In the genomic region with DNA sequence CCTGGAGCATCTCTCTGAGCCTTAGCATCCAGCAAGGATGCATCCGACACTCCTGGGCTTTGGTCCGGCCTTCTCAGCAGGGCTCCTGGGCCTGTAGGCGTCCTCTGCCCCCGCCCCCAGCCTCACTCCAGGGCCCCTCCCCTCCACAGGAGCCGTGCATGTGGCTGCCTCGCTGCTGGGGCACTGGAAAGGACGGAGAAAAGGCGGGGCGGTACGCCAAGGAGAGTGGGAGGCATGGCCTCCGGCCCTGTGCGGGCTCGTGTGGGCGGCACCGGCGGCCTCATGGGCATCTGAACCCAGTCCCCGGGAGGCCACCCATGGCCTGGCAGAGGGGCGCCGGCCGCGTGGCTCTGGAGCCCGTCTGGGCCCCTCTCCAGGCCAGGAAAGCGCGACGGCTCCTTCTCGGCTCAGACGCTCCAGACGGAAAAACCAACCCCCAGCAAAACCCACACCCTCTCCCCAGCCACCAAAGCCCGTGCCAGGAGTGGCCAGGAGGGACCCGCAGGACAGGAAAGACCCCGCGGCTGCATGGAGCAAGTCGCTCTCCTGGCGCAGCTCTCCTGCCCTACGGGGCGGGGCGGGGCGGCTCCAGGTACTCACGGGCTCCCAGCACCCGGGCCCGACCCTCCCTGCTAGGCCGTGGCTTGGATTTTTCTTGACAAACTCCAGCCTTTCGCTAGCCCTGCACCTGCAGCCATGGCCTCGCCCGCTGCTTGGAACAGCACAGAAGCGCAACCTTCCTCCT, we compare ENCODE assay signal across 16 cellular contexts.
DNase-seq lines count a peak whose midpoint lies in the region; ATAC-seq, FAIRE-seq and TF ChIP-seq lines count a peak whose summit lies in the region.
"Had no signal": no experiment of that assay in that cellular context is flagged by ENCODE, and none has a peak within 500 bp of the region (broad histone marks: within the 10 kb centered on the region; RNA-seq: fewer than 3 reads in every experiment).

No MANE protein-coding gene starts in this region.

- no peaks in the 10 kb centered on the region for H3K79me2 ChIP-seq in H1 (ENCODE audit: control insufficient read depth in 1 of 2, insufficient read depth in 2 of 2, low read length in 2 of 2)

- H3K56ac ChIP-seq in H1 (replicated peaks; ENCODE audit: insufficient read length, low read depth, low read length), result no peak overlapping the region

- no peak for TF ChIP-seq EP300 in H1 (IDR thresholded peaks at IDR 0.05; ENCODE audit: borderline replicate concordance in 1 of 2, low read depth in 2 of 2, low read length in 2 of 2)

- no peak overlapping the region for H3K18ac ChIP-seq in H1 (ENCODE audit: extremely low read depth, low read length)

- no peak overlapping the region for H3K4ac ChIP-seq in H1 (replicated peaks; ENCODE audit: insufficient read length, low read depth, low read length)

- H3K4me1 ChIP-seq in H1 (replicated peaks in 1 of 4; ENCODE audit: control insufficient read depth in 3 of 4, insufficient read depth in 4 of 4, low read length in 3 of 4), result peaks cover 0 to 6% (median 0%) of the 10 kb centered on the region in 4 experiments; a peak in 2 of 7 replicates
- H3K4me1 ChIP-seq in upper lobe of right lung, result no peaks in the 10 kb centered on the region
- peaks cover 16% of the 10 kb centered on the region for H3K4me1 ChIP-seq in psoas muscle

- H3K4me3 ChIP-seq in H7 (ENCODE audit: insufficient read depth, low read depth, low read length) (no peak overlapping the region), H1 (ENCODE audit: extremely low read depth in 1 of 4, insufficient read depth in 2 of 4, low read depth in 3 of 4, low read length in 4 of 4) (no peak overlapping the region), upper lobe of right lung (no peak overlapping the region), psoas muscle (no peak overlapping the region)

- no peaks in the 10 kb centered on the region for H3K23me2 ChIP-seq in H1 (ENCODE audit: low read depth, low read length)

- no peaks in the 10 kb centered on the region for H3K27me3 ChIP-seq in H7 (ENCODE audit: control insufficient read depth, insufficient read depth, low read length)
- no peaks in the 10 kb centered on the region for H3K27me3 ChIP-seq in H1 (replicated peaks in 1 of 4; ENCODE audit: control insufficient read depth in 3 of 4, extremely low read depth in 1 of 4, insufficient read depth in 3 of 4, low read length in 3 of 4)
- H3K27me3 ChIP-seq in upper lobe of right lung, result no peaks in the 10 kb centered on the region
- no peaks in the 10 kb centered on the region for H3K27me3 ChIP-seq in psoas muscle (ENCODE audit: insufficient read depth in 3 of 3, low read length in 2 of 3)
- H3K27me3 ChIP-seq: BE2C had no signal

- no peak overlapping the region for H3K14ac ChIP-seq in H1 (ENCODE audit: insufficient read length)

- no peaks in the 10 kb centered on the region for H3K36me3 ChIP-seq in H7 (replicated peaks; ENCODE audit: control insufficient read depth, insufficient read depth, low read length)
- no peaks in the 10 kb centered on the region for H3K36me3 ChIP-seq in H1 (ENCODE audit: control insufficient read depth in 2 of 4, insufficient read depth in 4 of 4, low read length in 3 of 4)
- no peaks in the 10 kb centered on the region for H3K36me3 ChIP-seq in upper lobe of right lung
- no peaks in the 10 kb centered on the region for H3K36me3 ChIP-seq in psoas muscle (ENCODE audit: insufficient read depth in 1 of 2, low read depth in 1 of 2)
- H3K36me3 ChIP-seq: BE2C had no signal

- TF ChIP-seq CTCF in H1 (IDR thresholded peaks at IDR 0.05; ENCODE audit: control extremely low read depth in 1 of 3, insufficient read depth in 1 of 3, low read depth in 1 of 3, low read length in 3 of 3) (no peak), upper lobe of right lung (IDR thresholded peaks at IDR 0.05) (no peak), RWPE1 (conservative IDR thresholded peaks at IDR 0.05; ENCODE audit: low read depth) (no peak), psoas muscle (IDR thresholded peaks at IDR 0.05) (no peak)

- no peaks in the 10 kb centered on the region for H3K79me1 ChIP-seq in H1 (ENCODE audit: low read depth, low read length)

- no peak for TF ChIP-seq POLR2A in H1 (IDR thresholded peaks at IDR 0.05; ENCODE audit: control extremely low read depth in 1 of 2, low read depth in 2 of 2, low read length in 2 of 2)

- H3K9me3 ChIP-seq in H1 (ENCODE audit: insufficient read depth in 2 of 2, low read depth in 1 of 2, low read length in 1 of 2) (no peaks in the 10 kb centered on the region), upper lobe of right lung (no peaks in the 10 kb centered on the region), psoas muscle (no peaks in the 10 kb centered on the region)
- H3K9me3 ChIP-seq: BE2C had no signal

- H4K8ac ChIP-seq in H1 (ENCODE audit: extremely low read depth, insufficient read depth, low read length), result peak overlapping the region; percentile 31; the same call in 1 of the 2 replicates

- intact Hi-C loops in upper lobe of right lung (cut with DNase I) (no loop called here), psoas muscle (cut with DNase I) (no loop called here)

- DNase-seq in H7 (peak; percentile 58), H1 (ENCODE audit: low read depth in 1 of 2, low spot score in 2 of 2) (no peak), iPS-NIHi7 (ENCODE audit: extremely low spot score) (peak; percentile 43), upper lobe of right lung (no peak), RWPE1 (ENCODE audit: low spot score) (no peak), psoas muscle (no peak)
- DNase-seq: BE2C; CD4-positive, alpha-beta memory T cell; DMS79; EL; GDM1 had no signal

- H3K27ac ChIP-seq in H1 (ENCODE audit: low read depth, low read length) (no peak overlapping the region), upper lobe of right lung (no peak overlapping the region), RWPE1 (no peak overlapping the region), psoas muscle (no peak overlapping the region)
- H3K27ac ChIP-seq: C4-2B had no signal

- ATAC-seq in upper lobe of right lung (peak; percentile 28), psoas muscle (no peak), HG02678 (IDR thresholded peaks at IDR 0.05; ENCODE audit: unreplicated experiment) (no peak)

- no peak overlapping the region for H3K4me2 ChIP-seq in H1 (ENCODE audit: insufficient read depth in 1 of 2, low read depth in 2 of 2, low read length in 2 of 2)

- no peak overlapping the region for H4K5ac ChIP-seq in H1 (ENCODE audit: insufficient read length, low read depth, low read length)

- H3K9ac ChIP-seq in H1 (replicated peaks in 1 of 4; ENCODE audit: extremely low read depth in 1 of 4, low read depth in 3 of 4, low read length in 3 of 4), result no peak overlapping the region

- H2AK5ac ChIP-seq in H1 (ENCODE audit: low read depth, low read length), result no peak overlapping the region

- WGBS in H1 (ENCODE audit: extremely low coverage in 1 of 2, insufficient coverage in 1 of 2, insufficient read length in 1 of 2, insufficient replicate concordance in 2 of 2, low coverage in 1 of 2, low lambda C conversion rate in 2 of 2, missing lambda C conversion rate in 1 of 2), 2 experiments, result 92% methylated on average over 44 of the region's 46 CpGs; no CpG with 5 or more reads in 1 of the 2 experiments
- 92 to 96% (median 94%) methylated on average over 43 to 46 of the region's 46 CpGs for WGBS in psoas muscle, 3 donors

- no peak overlapping the region for H2BK120ac ChIP-seq in H1 (replicated peaks; ENCODE audit: low read depth, low read length)

- POLR2A ChIA-PET in H1 (lab: Charles Lee; ENCODE audit: partially characterized antibody), result no interaction called here
- POLR2A ChIA-PET in RWPE1 (lab: Yijun Ruan, JAX; ENCODE audit: low non-redundant PET), result no interaction called here

- FAIRE-seq in H1 (lab: Jason Lieb, UNC), result no peak
- FAIRE-seq: A204.1, GM12892, GM19239 had no signal

- H2BK5ac ChIP-seq in H1 (ENCODE audit: low read depth, low read length), result no peak overlapping the region

- H3K23ac ChIP-seq in H1 (ENCODE audit: insufficient read length), result no peak overlapping the region

- H2BK20ac ChIP-seq in H1 (ENCODE audit: low read length), result no peak overlapping the region

- H2AFZ ChIP-seq in H1 (ENCODE audit: low read length), result 0 out of 2 replicates have a peak overlapping the region, but pooled peaks have one; percentile 30

- H4K91ac ChIP-seq in H1 (replicated peaks; ENCODE audit: insufficient read length, low read length), result no peak overlapping the region

- CTCF ChIA-PET in H1 (lab: Charles Lee; ENCODE audit: partially characterized antibody) (no interaction called here), RWPE1 (lab: Yijun Ruan, JAX) (no interaction called here)

- H4K20me1 ChIP-seq in H1 (replicated peaks in 1 of 2; ENCODE audit: control insufficient read depth in 1 of 2, insufficient read depth in 2 of 2, low read length in 2 of 2), result no peaks in the 10 kb centered on the region

- H2BK12ac ChIP-seq in H1 (ENCODE audit: low read depth, low read length), result no peak overlapping the region

- no peak overlapping the region for H2BK15ac ChIP-seq in H1 (ENCODE audit: low read length)

- TF ChIP-seq RAD21 in H1 (IDR thresholded peaks at IDR 0.05 in 1 of 2, conservative IDR thresholded peaks at IDR 0.05 in 1 of 2; ENCODE audit: low read depth in 2 of 2, low read length in 2 of 2), result no peak

TF ChIP-seq in H1, 55 proteins besides CTCF, POLR2A, EP300 and RAD21:
- TF ChIP-seq CTBP2 (IDR thresholded peaks at IDR 0.05; ENCODE audit: borderline replicate concordance, insufficient read depth, insufficient read length, low read length) (no peak), TCF12 (IDR thresholded peaks at IDR 0.05; ENCODE audit: low read depth, low read length) (no peak), CBX8 (IDR thresholded peaks at IDR 0.05; ENCODE audit: borderline replicate concordance, low read depth, low read length) (no peak)

Comparison
In these comparisons a context has a peak if more than half of its experiments do, and no peak if none do; other contexts are left out.
1. DNase-seq: peak in H7 (single experiment) and iPS-NIHi7 (single experiment); none in H1 (0 of 2), upper lobe of right lung (single experiment), RWPE1 (single experiment) and psoas muscle (0 of 2).